20 cellular contexts compared by ENCODE assay signal in the genomic region with DNA sequence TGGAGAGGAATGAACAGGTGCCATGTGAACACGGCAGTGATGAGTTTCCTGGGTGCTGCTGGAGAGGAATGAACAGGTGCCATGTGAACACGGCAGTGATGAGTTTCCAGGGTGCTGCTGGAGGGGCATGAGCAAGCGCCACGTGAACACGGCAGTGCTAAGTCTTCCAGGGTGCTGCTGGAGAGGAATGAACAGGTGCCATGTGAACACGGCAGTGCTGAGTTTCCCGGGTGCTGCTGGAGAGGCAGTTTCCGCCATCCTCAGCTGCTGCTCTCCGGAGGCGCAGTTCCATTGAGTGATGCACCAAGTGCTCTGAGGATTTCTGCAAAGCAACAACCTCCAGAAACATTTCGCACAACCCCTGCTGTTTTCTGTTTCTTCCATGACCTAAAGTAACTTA.
DNase-seq lines count a peak whose midpoint lies in the region; ATAC-seq lines count a peak whose summit lies in the region.
"Had no signal": no experiment of that assay in that cellular context is flagged by ENCODE, and none has a peak within 500 bp of the region (broad histone marks: within the 10 kb centered on the region; RNA-seq: fewer than 3 reads in every experiment).

No MANE protein-coding gene starts in this region.

- H3K36me3 Mint-ChIP-seq in activated T-helper 17 cell treated with anti-CD3 and anti-CD28 coated beads, Interleukin-2, amount 50 U/mL, for 72 hours (ENCODE audit: low read depth), result no peaks in the 10 kb centered on the region
- H3K36me3 Mint-ChIP-seq: CD4-positive, CD25-positive, alpha-beta regulatory T cell had no signal

- H3K4me3 Mint-ChIP-seq in activated T-helper 17 cell treated with anti-CD3 and anti-CD28 coated beads, Interleukin-2, amount 50 U/mL, for 72 hours, result no peak overlapping the region
- H3K4me3 Mint-ChIP-seq: B cell; CD4-positive, CD25-positive, alpha-beta regulatory T cell had no signal

- peaks cover 14% of the 10 kb centered on the region for H3K27me3 Mint-ChIP-seq in activated T-helper 17 cell treated with anti-CD3 and anti-CD28 coated beads, Interleukin-2, amount 50 U/mL, for 72 hours
- H3K27me3 Mint-ChIP-seq: B cell; CD4-positive, CD25-positive, alpha-beta regulatory T cell had no signal

- DNase-seq in COLO668 (lab: John Stamatoyannopoulos, UW; ENCODE audit: unreplicated experiment) (peak; percentile 64), DMS53 treated with DMSO at 0.1 percent for 48 hours (lab: John Stamatoyannopoulos, UW; ENCODE audit: unreplicated experiment) (peak; percentile 68), NCI-H2171 treated with DMSO at 0.1 percent for 48 hours (lab: John Stamatoyannopoulos, UW) (peak; percentile 34), islet precursor cell (peak; percentile 26), T1000 (lab: John Stamatoyannopoulos, UW) (no peak), GF-D8 (lab: John Stamatoyannopoulos, UW) (no peak)
- DNase-seq: Calu3; CD4-positive, CD25-positive, alpha-beta regulatory T cell; DND-41; GM23248; HCEC 1CT; IMR-90; Karpas-422; MG63; NCI-H69; T-helper 2 cell had no signal

- peaks cover 5% of the 10 kb centered on the region for H3K9me3 Mint-ChIP-seq in activated T-helper 17 cell treated with anti-CD3 and anti-CD28 coated beads, Interleukin-2, amount 50 U/mL, for 72 hours

- H3K27ac Mint-ChIP-seq in activated T-helper 17 cell treated with anti-CD3 and anti-CD28 coated beads, Interleukin-2, amount 50 U/mL, for 72 hours, result no peak overlapping the region
- H3K27ac Mint-ChIP-seq: B cell; CD4-positive, CD25-positive, alpha-beta regulatory T cell had no signal

- ATAC-seq in HG03135 (IDR thresholded peaks at IDR 0.05; ENCODE audit: unreplicated experiment), result no peak
- ATAC-seq in activated T-helper 17 cell treated with anti-CD3 and anti-CD28 coated beads, Interleukin-2, amount 50 U/mL, for 72 hours (replicated peaks), result no peak
- ATAC-seq: GM12878 had no signal

- H3K4me1 Mint-ChIP-seq in activated T-helper 17 cell treated with anti-CD3 and anti-CD28 coated beads, Interleukin-2, amount 50 U/mL, for 72 hours, result peaks cover 7% of the 10 kb centered on the region
- H3K4me1 Mint-ChIP-seq: B cell had no signal

Comparison
In these comparisons a context has a peak if more than half of its experiments do, and no peak if none do; other contexts are left out.
1. DNase-seq: peak in COLO668 (single experiment), DMS53 treated with DMSO at 0.1 percent for 48 hours (single experiment), NCI-H2171 treated with DMSO at 0.1 percent for 48 hours (single experiment) and islet precursor cell (single experiment); none in T1000 (single experiment) and GF-D8 (single experiment).